In genomic region chr6:21593927-21594421, GRCh38 we compare ENCODE assay signal across 9 cellular contexts. TPM values are rescaled to one million over a fixed set of nuclear protein-coding genes. Genes with fewer than 3 reads are reported as not detected.
A peak's percentile ranks its signal among the peaks of the same experiment; 100 is the strongest.
DNase-seq lines count a peak whose midpoint lies in the region; ATAC-seq, FAIRE-seq and TF ChIP-seq lines count a peak whose summit lies in the region.
"Had no signal": no experiment of that assay in that cellular context is flagged by ENCODE, and none has a peak within 500 bp of the region (broad histone marks: within the 10 kb centered on the region; RNA-seq: fewer than 3 reads in every experiment).

No MANE protein-coding gene starts in this region.

- H3K27ac ChIP-seq in caudate nucleus (ENCODE audit: low read depth, low read length) (peak overlapping the region; percentile 77), HepG2 (ENCODE audit: extremely low read length, insufficient read depth, low read length) (no peak overlapping the region), thymus (ENCODE audit: low read depth) (peak overlapping the region; percentile 98)

- H3K4me3 Mint-ChIP-seq in activated T-cell treated with anti-CD3 and anti-CD28 coated beads, Interleukin-2, amount 50 U/mL, for 24 hours = no peak overlapping the region

- TF ChIP-seq POLR2A in HepG2 (IDR thresholded peaks at IDR 0.05; ENCODE audit: insufficient read depth in 1 of 2, low read depth in 2 of 2, low read length in 2 of 2) = no peak

- peak overlapping the region; percentile 56 to 86 (median 71) for H3K4me3 ChIP-seq in HepG2 (replicated peaks in 1 of 3; ENCODE audit: insufficient read depth in 1 of 3, low read depth in 2 of 3, low read length in 3 of 3)
- peak overlapping the region; percentile 94 for H3K4me3 ChIP-seq in thymus (ENCODE audit: low read length)

- no peaks in the 10 kb centered on the region for H3K9me3 Mint-ChIP-seq in activated T-cell treated with anti-CD3 and anti-CD28 coated beads, Interleukin-2, amount 50 U/mL, for 24 hours

- peak overlapping the region; percentile 58 for H2AFZ ChIP-seq in HepG2 (ENCODE audit: low read length)

- H3K4me1 ChIP-seq in HepG2 (ENCODE audit: insufficient read depth, low read length) (peaks cover 37% of the 10 kb centered on the region), thymus (ENCODE audit: control insufficient read depth, insufficient read depth, low read length) (peaks cover 6% of the 10 kb centered on the region)

- CTCF ChIA-PET in HepG2 (lab: Yijun Ruan, JAX; ENCODE audit: low intra/inter-chr PET ratio, low total read pairs) = no interaction called here

- H3K79me2 ChIP-seq in HepG2 (ENCODE audit: insufficient read depth, low read length) = no peaks in the 10 kb centered on the region

- TF ChIP-seq CTCF in HepG2 (CRISPR knock-in tag; IDR thresholded peaks at IDR 0.05) = no peak

- peak overlapping the region; percentile 98 for H3K4me2 ChIP-seq in HepG2 (ENCODE audit: low read depth, low read length)

- no peaks in the 10 kb centered on the region for H3K36me3 ChIP-seq in HepG2 (replicated peaks in 1 of 2; ENCODE audit: control insufficient read depth in 1 of 2, insufficient read depth in 2 of 2, low read length in 2 of 2)
- no peaks in the 10 kb centered on the region for H3K36me3 ChIP-seq in thymus (ENCODE audit: control insufficient read depth, insufficient read depth)

- in situ Hi-C loops in HepG2 (cut with HindIII; ENCODE audit: extremely low pct_ligation_motif_present, low pct_unique_long_range_greater_than_20kb) = loop anchor here (5.0 kb wide), 1 partner anchor 1032 kb away; no protein-coding TSS in a partner anchor

- H3K9me3 ChIP-seq in HepG2 (ENCODE audit: low read length) = no peaks in the 10 kb centered on the region
- H3K9me3 ChIP-seq in thymus (ENCODE audit: control insufficient read depth) = no peaks in the 10 kb centered on the region

- POLR2A ChIA-PET in HepG2 (lab: Yijun Ruan, JAX) = interaction anchor here (0.7 to 2.1 kb wide), 6 partner anchors 140 to 717 kb away, joined by 3 to 14 read pairs (median 4); no protein-coding TSS in a partner anchor

- H3K27me3 ChIP-seq in HepG2 (ENCODE audit: control insufficient read depth in 1 of 2, insufficient read depth in 2 of 2, low read length in 2 of 2) (peaks cover 0 to 34% of the 10 kb centered on the region in 2 experiments; a peak in 3 of 5 replicates), thymus (ENCODE audit: control insufficient read depth, insufficient read depth) (no peaks in the 10 kb centered on the region)

- DNase-seq in activated T-cell treated with anti-CD3 and anti-CD28 coated beads for 24 hours (ENCODE audit: low read depth) (peak; percentile 10), NCI-H226 (peak; percentile 58), caudate nucleus (lab: John Stamatoyannopoulos, UW) (peak in 33 of 61 donors; percentile 10 to 77 (median 52)), HepG2 (ENCODE audit: low spot score) (peak; percentile 25)
- no peak for DNase-seq in activated T-cell treated with anti-CD3 and anti-CD28 coated beads, Interleukin-2, amount 50 U/mL, for 24 hours
- DNase-seq in activated CD4-positive, CD25-positive, alpha-beta regulatory T cell (lab: John Stamatoyannopoulos, UW) = no peak

- TF ChIP-seq RAD21 in HepG2 (CRISPR knock-in tag; IDR thresholded peaks at IDR 0.05) = no peak

- H3K27me3 Mint-ChIP-seq in activated T-cell treated with anti-CD3 and anti-CD28 coated beads, Interleukin-2, amount 50 U/mL, for 24 hours = peaks cover 60% of the 10 kb centered on the region

- no peaks in the 10 kb centered on the region for H3K36me3 Mint-ChIP-seq in activated T-cell treated with anti-CD3 and anti-CD28 coated beads, Interleukin-2, amount 50 U/mL, for 24 hours (ENCODE audit: low read depth)

- H3K9ac ChIP-seq in HepG2 (ENCODE audit: insufficient read depth, low read depth, low read length) = peak overlapping the region; percentile 55

- BruUV-seq in HepG2 (replicated peaks; lab: Mats Ljungman, UMichigan) = TSS peak; percentile 91

- peaks cover 23% of the 10 kb centered on the region for H3K4me1 Mint-ChIP-seq in activated T-cell treated with anti-CD3 and anti-CD28 coated beads, Interleukin-2, amount 50 U/mL, for 24 hours (ENCODE audit: low read depth)

- H3K27ac Mint-ChIP-seq in activated T-cell treated with anti-CD3 and anti-CD28 coated beads, Interleukin-2, amount 50 U/mL, for 24 hours = no peak overlapping the region

- intact Hi-C loops in HepG2 (cut with micrococcal nuclease; ENCODE audit: unreplicated experiment) = loop anchor here (1.0 to 2.0 kb wide), 3 partner anchors 213 to 575 kb away; no protein-coding TSS in a partner anchor

- ATAC-seq in HG02642 (IDR thresholded peaks at IDR 0.05; ENCODE audit: poor library complexity, unreplicated experiment) (peak; percentile 24), HepG2 (peak; percentile 62)

- 3% methylated on average over 14 of the region's 21 CpGs for WGBS in HepG2 (ENCODE audit: low lambda C conversion rate)
- under 1% methylated on average over 21 of the region's 21 CpGs for WGBS in thymus

- no peak for FAIRE-seq in HepG2 (lab: Jason Lieb, UNC)
- FAIRE-seq: frontal cortex had no signal

- H4K20me1 ChIP-seq in HepG2 (ENCODE audit: insufficient read depth, low read length) = peaks cover 2% of the 10 kb centered on the region; the same call in 1 of the 2 replicates

- no peak for TF ChIP-seq EP300 in HepG2 (IDR thresholded peaks at IDR 0.05; ENCODE audit: low read depth in 2 of 2, low read length in 2 of 2)
- no peak for TF ChIP-seq EP300 in HepG2 (CRISPR knock-in tag; IDR thresholded peaks at IDR 0.05; ENCODE audit: borderline replicate concordance)

TF ChIP-seq in HepG2, 621 proteins besides CTCF, POLR2A, EP300 and RAD21 (continues in another document):
- TF ChIP-seq WIZ (CRISPR knock-in tag; IDR thresholded peaks at IDR 0.05) = 0 out of 2 replicates have a peak, but pooled peaks have one; percentile 27
- 0 out of 2 replicates have a peak, but pooled peaks have one; percentile 4 for TF ChIP-seq ZNF644 (CRISPR knock-in tag; IDR thresholded peaks at IDR 0.05; ENCODE audit: low read depth)
- no peak for TF ChIP-seq ZFP36L2 (CRISPR knock-in tag; IDR thresholded peaks at IDR 0.05)
- TF ChIP-seq SSRP1 (CRISPR knock-in tag; IDR thresholded peaks at IDR 0.05) = peak; percentile 51; the same call in 1 of the 2 replicates
- no peak for TF ChIP-seq ZNF275 (CRISPR knock-in tag; IDR thresholded peaks at IDR 0.05; ENCODE audit: borderline replicate concordance)
- peak; percentile 39; the same call in 1 of the 2 replicates for TF ChIP-seq MEIS2 (CRISPR knock-in tag; IDR thresholded peaks at IDR 0.05)
- no peak for TF ChIP-seq TEAD2 (CRISPR knock-in tag; IDR thresholded peaks at IDR 0.05)
- TF ChIP-seq GABPA (IDR thresholded peaks at IDR 0.05; ENCODE audit: low read depth, low read length) = no peak
- peak; percentile 12; the same call in 1 of the 2 replicates for TF ChIP-seq GABPA (CRISPR knock-in tag; IDR thresholded peaks at IDR 0.05; ENCODE audit: low read depth)
- 0 out of 2 replicates have a peak, but pooled peaks have one; percentile 40 for TF ChIP-seq CCDC6 (CRISPR knock-in tag; IDR thresholded peaks at IDR 0.05)
- TF ChIP-seq MYC (CRISPR knock-in tag; IDR thresholded peaks at IDR 0.05; ENCODE audit: borderline replicate concordance) = 0 out of 2 replicates have a peak, but pooled peaks have one; percentile 25
- TF ChIP-seq U2AF1 (optimal IDR thresholded peaks at IDR 0.05; ENCODE audit: low read depth, low read length) = peak; percentile 60
- peak; percentile 57; the same call in 1 of the 2 replicates for TF ChIP-seq PRMT3 (CRISPR knock-in tag; IDR thresholded peaks at IDR 0.05; ENCODE audit: borderline replicate concordance, low read depth)
- TF ChIP-seq TBX2 (CRISPR knock-in tag; IDR thresholded peaks at IDR 0.05; ENCODE audit: borderline replicate concordance) = peak; percentile 32; the same call in 1 of the 2 replicates
- peak; percentile 6 for TF ChIP-seq SRSF1 (optimal IDR thresholded peaks at IDR 0.05; ENCODE audit: low read depth, low read length)

RNA-seq across cellular contexts. Expression of gene SOX4, which starts 0.4 kb away (rescaled TPM):
- 3.4 and 3.5 TPM in 2 replicates for total RNA-seq in HepG2 (2016; rRNA removed; fragmentation: Illumina TruSeq; extraction: Trizol)
- total RNA-seq in HepG2 (2016; cell fraction: cytosol; rRNA removed; fragmentation: Illumina TruSeq; extraction: Trizol; ENCODE audit: low read depth) = 0.18 and 0.20 TPM in 2 replicates
- 3.4 TPM in 2 replicates for total RNA-seq in HepG2 (2016; cell fraction: insoluble cytoplasmic fraction; rRNA removed; fragmentation: Illumina TruSeq; extraction: Trizol)
- total RNA-seq in HepG2 (2016; cell fraction: membrane; rRNA removed; fragmentation: Illumina TruSeq; extraction: Trizol) = 1.1 TPM in 2 replicates
- total RNA-seq in HepG2 (2016; cell fraction: nucleus; rRNA removed; fragmentation: Illumina TruSeq; extraction: Trizol) = 2.5 and 2.8 TPM in 2 replicates
- polyA plus RNA-seq in HepG2 (2011; rRNA removed) (2.5 and 2.6 TPM in 2 replicates), thymus (85.7 TPM)
- 1.2 and 1.4 TPM in 2 replicates for polyA plus RNA-seq in HepG2 (2011; cell fraction: cytosol; rRNA removed)
- 2.9 TPM in 2 replicates for polyA plus RNA-seq in HepG2 (2011; cell fraction: nucleus; rRNA removed)
- polyA plus RNA-seq in HepG2 (2012) = 1.4 and 2.9 TPM in 2 replicates
- polyA plus RNA-seq in HepG2 (2016; cell fraction: cytosol; fragmentation: Illumina TruSeq; extraction: Trizol; ENCODE audit: low read depth) = 0.12 and 0.15 TPM in 2 replicates
- polyA plus RNA-seq in HepG2 (2016; cell fraction: insoluble cytoplasmic fraction; fragmentation: Illumina TruSeq; extraction: Trizol; ENCODE audit: low read depth) = 3.1 and 3.8 TPM in 2 replicates
- 0.39 and 0.47 TPM in 2 replicates for polyA plus RNA-seq in HepG2 (2016; cell fraction: membrane; fragmentation: Illumina TruSeq; extraction: Trizol; ENCODE audit: low read depth)
- 4.1 and 4.3 TPM in 2 replicates for polyA plus RNA-seq in HepG2 (2016; cell fraction: nucleus; fragmentation: Illumina TruSeq; extraction: Trizol; ENCODE audit: insufficient read depth, low read depth)
- polyA minus RNA-seq in HepG2 (2011; rRNA and poly(A)+ RNA removed; ENCODE audit: low replicate concordance) = 2.9 and 3.1 TPM in 2 replicates
- polyA minus RNA-seq in HepG2 (2011; cell fraction: cytosol; rRNA and poly(A)+ RNA removed) = 3.3 and 4.1 TPM in 2 replicates
- 2.1 and 3.0 TPM in 2 replicates for polyA minus RNA-seq in HepG2 (2011; cell fraction: nucleus; rRNA and poly(A)+ RNA removed)

Comparison
In these comparisons a context has a peak if more than half of its experiments do, and no peak if none do; other contexts are left out.
1. DNase-seq: peak in activated T-cell treated with anti-CD3 and anti-CD28 coated beads for 24 hours (single experiment), NCI-H226 (single experiment), caudate nucleus (33 of 61) and HepG2 (single experiment); none in activated T-cell treated with anti-CD3 and anti-CD28 coated beads, Interleukin-2, amount 50 U/mL, for 24 hours (single experiment) and activated CD4-positive, CD25-positive, alpha-beta regulatory T cell (0 of 4).
2. RNA of gene SOX4, which starts 0.4 kb away (polyA plus RNA-seq): 85.7 TPM in thymus (single experiment); 0.12 to 4.3 TPM in HepG2; every median in the first group is over 10 times any median in the second.